In the genomic region with DNA sequence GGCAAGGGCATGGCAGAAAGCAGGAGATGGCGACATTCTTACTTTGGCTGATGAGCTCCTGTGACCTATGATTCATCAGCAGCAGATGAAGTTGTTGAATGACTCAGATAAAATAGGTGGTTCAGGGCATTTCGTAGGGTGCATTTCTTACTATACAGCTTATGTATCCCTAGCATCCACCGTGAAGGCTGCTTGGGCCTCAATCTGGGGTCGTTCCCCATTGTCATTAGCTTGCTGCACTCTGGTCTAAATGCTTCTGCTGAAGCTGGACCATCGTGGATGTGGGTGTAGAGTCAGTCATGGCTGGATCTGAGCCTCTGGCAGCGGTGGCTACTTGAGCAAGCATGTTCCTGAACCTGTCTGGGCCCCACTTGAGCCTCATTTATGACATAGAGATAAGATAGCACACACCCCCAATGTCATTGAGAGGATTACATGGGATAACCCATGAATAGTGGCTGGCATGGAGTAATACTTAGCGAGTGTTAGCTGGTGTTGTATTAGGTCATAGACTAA, we compare ENCODE assay signal across 8 cellular contexts. TPM values are rescaled to one million over a fixed set of nuclear protein-coding genes. Genes with fewer than 3 reads are reported as not detected.
DNase-seq lines count a peak whose midpoint lies in the region; ATAC-seq, FAIRE-seq and TF ChIP-seq lines count a peak whose summit lies in the region.
"Not testable (repeated sequence)": the region's sequence is repeated elsewhere in the genome, so short reads cannot be mapped to it uniquely, and the experiment has no call there.

No MANE protein-coding gene starts in this region.

- H3K9ac ChIP-seq in PC-3 (ENCODE audit: low read length); astrocyte (ENCODE audit: low read length): not testable (repeated sequence)
- peak overlapping the region; percentile 64 for H3K9ac ChIP-seq in smooth muscle cell (ENCODE audit: low read depth)

- H3K79me2 ChIP-seq in ACC112 (ENCODE audit: control insufficient read depth, insufficient read depth, low read length, unreplicated experiment) (peaks cover 28% of the 10 kb centered on the region), astrocyte (ENCODE audit: insufficient read depth, low read length) (peaks cover 14% of the 10 kb centered on the region), smooth muscle cell (ENCODE audit: low read depth) (peaks cover 13% of the 10 kb centered on the region)
- H3K79me2 ChIP-seq in PC-3 (ENCODE audit: low read length), result not testable (repeated sequence)

- H3K4me2 ChIP-seq in PC-3 (ENCODE audit: low read length), result not testable (repeated sequence)
- H3K4me2 ChIP-seq in astrocyte (ENCODE audit: low read length), result peak overlapping the region; percentile 31
- H3K4me2 ChIP-seq in smooth muscle cell, result peak overlapping the region; percentile 68

- peak; percentile 43 for FAIRE-seq in astrocyte (lab: Jason Lieb, UNC)

- not testable (repeated sequence) for H3K27me3 Mint-ChIP-seq in activated CD4-positive, alpha-beta memory T cell treated with anti-CD3 and anti-CD28 coated beads for 36 hours; astrocyte (ENCODE audit: low read depth, unreplicated experiment)

- POLR2A ChIA-PET in PC-3 (lab: Charles Lee; ENCODE audit: unreplicated experiment); activated CD4-positive, alpha-beta memory T cell treated with anti-CD3 and anti-CD28 coated beads for 36 hours (lab: Charles Lee): not testable (repeated sequence)

- BruUV-seq in PC-3 (replicated peaks; lab: Mats Ljungman, UMichigan), result not testable (repeated sequence)

- not testable (repeated sequence) for H4K20me1 ChIP-seq in PC-3 (ENCODE audit: low read length)
- H4K20me1 ChIP-seq in astrocyte (ENCODE audit: insufficient read depth, low read length) (peaks cover 12% of the 10 kb centered on the region), smooth muscle cell (ENCODE audit: low read depth) (peaks cover 52% of the 10 kb centered on the region)

- H3F3A ChIP-seq in PC-3 (ENCODE audit: low read length, unreplicated experiment); smooth muscle cell (ENCODE audit: low read depth): not testable (repeated sequence)

- not testable (repeated sequence) for H3K36me3 Mint-ChIP-seq in activated CD4-positive, alpha-beta memory T cell treated with anti-CD3 and anti-CD28 coated beads for 36 hours
- H3K36me3 Mint-ChIP-seq in astrocyte (ENCODE audit: low read depth, unreplicated experiment), result peaks cover 10% of the 10 kb centered on the region

- peak overlapping the region; percentile 64; the same call in 1 of the 2 replicates for H3K27ac ChIP-seq in ACC112 (ENCODE audit: low read depth, low read length)
- not testable (repeated sequence) for H3K27ac ChIP-seq in PC-3 (ENCODE audit: low read length)
- peak overlapping the region; percentile 57 for H3K27ac ChIP-seq in astrocyte (ENCODE audit: low read depth, low read length)
- peak overlapping the region; percentile 87 for H3K27ac ChIP-seq in smooth muscle cell (ENCODE audit: low read depth)

- not testable (repeated sequence) for H2AFZ ChIP-seq in ACC112 (ENCODE audit: low read length, unreplicated experiment); PC-3 (ENCODE audit: low read length); astrocyte (ENCODE audit: low read depth, low read length); smooth muscle cell (ENCODE audit: low read depth)

- H3K36me3 ChIP-seq in ACC112 (ENCODE audit: insufficient read depth, low read length); PC-3 (ENCODE audit: low read depth, low read length); astrocyte (ENCODE audit: insufficient read depth, low read length); smooth muscle cell (ENCODE audit: low read depth): not testable (repeated sequence)

- intact Hi-C loops in PC-3 (cut with micrococcal nuclease); activated CD4-positive, alpha-beta memory T cell treated with anti-CD3 and anti-CD28 coated beads for 36 hours (cut with micrococcal nuclease): not testable (repeated sequence)

- peak; percentile 63 for ATAC-seq in GM19351 (IDR thresholded peaks at IDR 0.05; ENCODE audit: unreplicated experiment)
- ATAC-seq in PC-3, result peak; percentile 83
- peak; percentile 89 for ATAC-seq in esophagus mucosa

- not testable (repeated sequence) for H3K27me3 ChIP-seq in ACC112 (ENCODE audit: insufficient read depth, low read length); PC-3 (ENCODE audit: low read length); astrocyte (ENCODE audit: insufficient read depth, low read length); smooth muscle cell (ENCODE audit: low read depth)

- TF ChIP-seq CTCF in PC-3 (conservative IDR thresholded peaks at IDR 0.05; ENCODE audit: low read depth, low read length); astrocyte (IDR thresholded peaks at IDR 0.05; ENCODE audit: insufficient read depth, low read depth, low read length); smooth muscle cell (IDR thresholded peaks at IDR 0.05; ENCODE audit: borderline replicate concordance, insufficient read depth, poor library complexity, severe bottlenecking): not testable (repeated sequence)

- not testable (repeated sequence) for H3K4me3 Mint-ChIP-seq in activated CD4-positive, alpha-beta memory T cell treated with anti-CD3 and anti-CD28 coated beads for 36 hours; astrocyte (ENCODE audit: unreplicated experiment)

- WGBS in smooth muscle cell (ENCODE audit: low lambda C conversion rate), result 29% methylated on average over 5 of the region's 7 CpGs

- H3K27ac Mint-ChIP-seq in activated CD4-positive, alpha-beta memory T cell treated with anti-CD3 and anti-CD28 coated beads for 36 hours, result peak overlapping the region; percentile 38
- not testable (repeated sequence) for H3K27ac Mint-ChIP-seq in astrocyte (ENCODE audit: unreplicated experiment)

- not testable (repeated sequence) for H3K4me1 Mint-ChIP-seq in activated CD4-positive, alpha-beta memory T cell treated with anti-CD3 and anti-CD28 coated beads for 36 hours (ENCODE audit: low read depth); astrocyte (ENCODE audit: low read depth, unreplicated experiment)

- DNase-seq in PC-3; smooth muscle cell (lab: John Stamatoyannopoulos, UW; ENCODE audit: unreplicated experiment): not testable (repeated sequence)
- peak; percentile 41 for DNase-seq in activated CD4-positive, alpha-beta memory T cell treated with anti-CD3 and anti-CD28 coated beads for 36 hours
- peak; percentile 34 for DNase-seq in astrocyte (ENCODE audit: low read depth)
- DNase-seq in kidney tubule cell (ENCODE audit: low spot score), result peak; percentile 44

- not testable (repeated sequence) for H3K9me2 ChIP-seq in PC-3 (replicated peaks; ENCODE audit: low read length)

- H3K9me3 Mint-ChIP-seq in activated CD4-positive, alpha-beta memory T cell treated with anti-CD3 and anti-CD28 coated beads for 36 hours; astrocyte (ENCODE audit: unreplicated experiment): not testable (repeated sequence)

- H3K9me3 ChIP-seq in PC-3 (ENCODE audit: low read length); astrocyte (ENCODE audit: insufficient read depth, low read depth, low read length); smooth muscle cell (replicated peaks; ENCODE audit: low read depth): not testable (repeated sequence)

- CTCF ChIA-PET in PC-3 (lab: Charles Lee); activated CD4-positive, alpha-beta memory T cell treated with anti-CD3 and anti-CD28 coated beads for 36 hours (lab: Charles Lee): not testable (repeated sequence)

- H3K4me3 ChIP-seq in ACC112 (ENCODE audit: low read depth, low read length); PC-3 (ENCODE audit: low read length); astrocyte (ENCODE audit: insufficient read depth, low read depth, low read length); smooth muscle cell: not testable (repeated sequence)

- H3K4me1 ChIP-seq in ACC112 (ENCODE audit: control insufficient read depth, insufficient read depth, low read length, unreplicated experiment); PC-3 (ENCODE audit: insufficient read depth, low read length); astrocyte (ENCODE audit: insufficient read depth, low read length); smooth muscle cell (ENCODE audit: low read depth): not testable (repeated sequence)

RNA-seq across cellular contexts. Expression of a gene that starts 44.5 kb away (rescaled TPM):
- total RNA-seq in PC-3 (2014; rRNA removed) (5.5 and 7.4 TPM in 2 replicates), astrocyte (11.6 and 12.8 TPM in 2 replicates), esophagus mucosa (2.1 TPM), smooth muscle cell (6.3 and 8.1 TPM in 2 replicates)
- total RNA-seq in activated CD4-positive, alpha-beta memory T cell treated with anti-CD3 and anti-CD28 coated beads for 36 hours, result 1 to 10 TPM; 7.4 to 8.2 TPM
- 3.9 and 4.8 TPM in 2 replicates for polyA plus RNA-seq in smooth muscle cell
